ENCODE assay signal across 32 cellular contexts in the genomic region with DNA sequence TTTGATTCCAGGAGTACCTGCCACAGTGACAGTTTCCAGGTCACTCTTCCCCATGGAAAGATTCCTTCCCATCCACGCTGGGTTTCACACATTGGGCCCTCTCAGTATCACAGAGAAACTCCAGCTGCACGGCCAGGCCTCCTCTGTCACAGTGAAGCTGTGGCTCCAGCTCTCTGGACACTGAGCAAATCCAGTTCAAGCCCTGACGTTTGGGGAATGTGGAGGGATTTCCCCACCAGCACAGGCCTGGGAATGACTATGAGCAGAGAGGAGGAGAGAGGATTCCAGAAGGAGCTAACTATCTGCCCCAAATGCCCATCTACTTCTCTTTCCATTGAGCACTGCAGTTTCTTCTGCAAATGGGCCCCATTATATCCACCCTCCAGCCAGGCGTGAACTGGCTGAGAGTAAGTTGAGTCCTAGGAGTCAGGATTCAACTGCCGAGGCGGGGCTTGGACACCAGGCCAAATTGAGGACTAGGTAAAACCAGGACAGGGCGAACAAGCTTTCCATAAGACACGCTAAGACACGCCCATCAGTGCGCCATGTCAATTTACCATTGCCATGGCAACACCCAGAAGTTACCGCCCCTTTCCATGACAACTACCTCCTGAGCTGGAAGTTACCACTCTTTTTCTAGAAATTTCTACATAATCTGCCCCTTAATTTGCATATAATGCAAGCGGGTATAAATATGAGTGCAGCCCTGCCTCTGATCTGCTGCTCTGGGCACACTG. TPM values are rescaled to one million over a fixed set of nuclear protein-coding genes. Genes with fewer than 3 reads are reported as not detected.
DNase-seq lines count a peak whose midpoint lies in the region; ATAC-seq and TF ChIP-seq lines count a peak whose summit lies in the region.
"Had no signal": no experiment of that assay in that cellular context is flagged by ENCODE, and none has a peak within 500 bp of the region (broad histone marks: within the 10 kb centered on the region; RNA-seq: fewer than 3 reads in every experiment).

No MANE protein-coding gene starts in this region.

- peaks cover 24% of the 10 kb centered on the region for H3K4me1 Mint-ChIP-seq in endothelial cell (ENCODE audit: unreplicated experiment)

- 90% methylated on average over 10 of the region's 12 CpGs for WGBS in SK-N-SH (ENCODE audit: low lambda C conversion rate)
- WGBS in trophoblast cell (ENCODE audit: extremely low coverage, insufficient coverage, insufficient read length): no CpG with 5 or more reads among the region's 12 CpGs
- 60 to 83% methylated on average over 1 to 12 of the region's 12 CpGs for WGBS in transverse colon (ENCODE audit: low coverage in 1 of 2), 2 donors

- no peaks in the 10 kb centered on the region for H3K79me1 ChIP-seq in trophoblast cell (ENCODE audit: low read length)

- H3K9me2 ChIP-seq in SK-N-SH: no peaks in the 10 kb centered on the region

- H2BK5ac ChIP-seq in trophoblast cell (ENCODE audit: low read depth, low read length, poor library complexity): no peak overlapping the region

- no peak overlapping the region for H2AK5ac ChIP-seq in trophoblast cell (ENCODE audit: low read length)

- H3K27me3 ChIP-seq in SK-N-SH (ENCODE audit: insufficient read depth) (no peaks in the 10 kb centered on the region), trophoblast cell (ENCODE audit: insufficient read depth, low read length) (no peaks in the 10 kb centered on the region), transverse colon (no peaks in the 10 kb centered on the region)
- H3K27me3 ChIP-seq: ascending aorta, BE2C had no signal

- H3F3A ChIP-seq in SK-N-SH (replicated peaks; ENCODE audit: insufficient read depth): no peaks in the 10 kb centered on the region

- intact Hi-C loops in transverse colon (cut with DNase I; ENCODE audit: low total_unique reads): loop anchor here (5.0 kb wide), 1 partner anchor 34 kb away; no protein-coding TSS in a partner anchor

- H3K4me3 Mint-ChIP-seq in endothelial cell (ENCODE audit: unreplicated experiment): peak overlapping the region; percentile 47
- H3K4me3 Mint-ChIP-seq: activated CD4-positive, alpha-beta T cell treated with anti-CD3 and anti-CD28 coated beads, Interleukin-2, amount 10 ng/mL, durations not matched to agents 24 days and 14 days; activated naive CD8-positive, alpha-beta T cell; activated T-helper 17 cell treated with anti-CD3 and anti-CD28 coated beads, Interleukin-2, amount 50 U/mL, for 72 hours; naive thymus-derived CD4-positive, alpha-beta T cell had no signal

- no peaks in the 10 kb centered on the region for H4K20me1 ChIP-seq in SK-N-SH (ENCODE audit: insufficient read depth)

- no peak overlapping the region for H3K27ac Mint-ChIP-seq in endothelial cell (ENCODE audit: unreplicated experiment)
- H3K27ac Mint-ChIP-seq: activated CD4-positive, alpha-beta T cell treated with anti-CD3 and anti-CD28 coated beads, Interleukin-2, amount 10 ng/mL, durations not matched to agents 24 days and 14 days; activated naive CD8-positive, alpha-beta T cell; activated T-helper 17 cell treated with anti-CD3 and anti-CD28 coated beads, Interleukin-2, amount 50 U/mL, for 72 hours had no signal

- TF ChIP-seq CTCF in SK-N-SH (IDR thresholded peaks at IDR 0.05) (no peak), endothelial cell (IDR thresholded peaks at IDR 0.05; ENCODE audit: unreplicated experiment) (no peak), transverse colon (IDR thresholded peaks at IDR 0.05) (no peak)

- no peak overlapping the region for H3K14ac ChIP-seq in trophoblast cell (ENCODE audit: low read length)

- ATAC-seq in SK-N-SH treated with all-trans-retinoic acid at 6 μM for 48 hours: no peak
- ATAC-seq: activated T-helper 17 cell treated with anti-CD3 and anti-CD28 coated beads, Interleukin-2, amount 50 U/mL, for 72 hours; heart left ventricle; left cardiac atrium; naive thymus-derived CD4-positive, alpha-beta T cell had no signal

- TF ChIP-seq EP300 in SK-N-SH (IDR thresholded peaks at IDR 0.05; ENCODE audit: borderline replicate concordance in 1 of 2, low read depth in 1 of 2, low read length in 1 of 2): no peak
- no peak for TF ChIP-seq EP300 in transverse colon (IDR thresholded peaks at IDR 0.05; ENCODE audit: low read depth)

- CTCF ChIA-PET in SK-N-SH (lab: Yijun Ruan, JAX): interaction anchor here (0.7 to 9.3 kb wide), 6 partner anchors 10 to 43 kb away, joined by 4 to 69 read pairs (median 6); no protein-coding TSS in a partner anchor

- H3K4me2 ChIP-seq in SK-N-SH (no peak overlapping the region), trophoblast cell (ENCODE audit: low read length) (no peak overlapping the region)

- H3K23ac ChIP-seq in trophoblast cell (ENCODE audit: low read length): no peak overlapping the region

- H3K36me3 Mint-ChIP-seq in endothelial cell (ENCODE audit: low read depth, unreplicated experiment): no peaks in the 10 kb centered on the region
- H3K36me3 Mint-ChIP-seq: activated naive CD8-positive, alpha-beta T cell; naive thymus-derived CD4-positive, alpha-beta T cell had no signal

- H3K27ac ChIP-seq in SK-N-SH (ENCODE audit: low read depth in 2 of 2, low read length in 1 of 2): no peak overlapping the region
- H3K27ac ChIP-seq in trophoblast cell (ENCODE audit: low read depth, low read length): peak overlapping the region; percentile 18
- H3K27ac ChIP-seq in caudate nucleus (ENCODE audit: low read depth, low read length): no peak overlapping the region
- H3K27ac ChIP-seq in transverse colon: no peak overlapping the region
- H3K27ac ChIP-seq: ascending aorta, heart left ventricle, SK-N-MC had no signal

- H3K4me1 ChIP-seq in SK-N-SH (ENCODE audit: control insufficient read depth in 1 of 2, insufficient read depth in 2 of 2, low read depth in 1 of 2, low read length in 1 of 2): peaks cover 5 to 6% of the 10 kb centered on the region in 2 experiments; a peak in 2 of 4 replicates
- peaks cover 8 to 9% of the 10 kb centered on the region in 2 experiments for H3K4me1 ChIP-seq in trophoblast cell (ENCODE audit: control insufficient read depth in 1 of 2, insufficient read depth in 2 of 2, low read length in 2 of 2)
- H3K4me1 ChIP-seq in transverse colon: peaks cover under 1 to 5% (median 3%) of the 10 kb centered on the region in 4 donors

- H2AFZ ChIP-seq in SK-N-SH (ENCODE audit: low read depth): 0 out of 2 replicates have a peak overlapping the region, but pooled peaks have one; percentile 22
- H2AFZ ChIP-seq in trophoblast cell (ENCODE audit: insufficient read depth, low read length, poor library complexity): no peak overlapping the region

- no peaks in the 10 kb centered on the region for H3K36me3 ChIP-seq in SK-N-SH (replicated peaks in 1 of 2; ENCODE audit: control insufficient read depth in 1 of 2, insufficient read depth in 2 of 2, low read length in 1 of 2)
- no peaks in the 10 kb centered on the region for H3K36me3 ChIP-seq in trophoblast cell (ENCODE audit: control insufficient read depth in 1 of 2, insufficient read depth in 2 of 2, low read length in 2 of 2)
- no peaks in the 10 kb centered on the region for H3K36me3 ChIP-seq in transverse colon
- H3K36me3 ChIP-seq: ascending aorta, BE2C, HAP-1, heart left ventricle had no signal

- no peak overlapping the region for H3K9ac ChIP-seq in SK-N-SH
- H3K9ac ChIP-seq in trophoblast cell (ENCODE audit: low read length): no peak overlapping the region

- peaks cover 4% of the 10 kb centered on the region for H3K27me3 Mint-ChIP-seq in endothelial cell (ENCODE audit: unreplicated experiment)

- no peak overlapping the region for H4K8ac ChIP-seq in trophoblast cell (ENCODE audit: low read depth, low read length)

- no peak overlapping the region for H3K4me3 ChIP-seq in SK-N-SH (ENCODE audit: low read depth in 2 of 2, low read length in 1 of 2)
- no peak overlapping the region for H3K4me3 ChIP-seq in trophoblast cell (ENCODE audit: low read depth, low read length)
- no peak overlapping the region for H3K4me3 ChIP-seq in transverse colon
- H3K4me3 ChIP-seq: ascending aorta, HAP-1, heart left ventricle, SK-N-MC had no signal

- H2BK12ac ChIP-seq in trophoblast cell (ENCODE audit: low read length): no peak overlapping the region

- H3K4ac ChIP-seq in trophoblast cell (ENCODE audit: low read depth, low read length): no peak overlapping the region

- TF ChIP-seq POLR2A in transverse colon (IDR thresholded peaks at IDR 0.05): no peak

- in situ Hi-C loops in transverse colon (cut with MboI; ENCODE audit: low pct_ligation_motif_present in 1 of 4, low pct_unique_long_range_greater_than_20kb in 1 of 4, low sequenced_read_pairs in 3 of 4): no loop called here

- no peak for DNase-seq in SK-N-SH
- DNase-seq in NCI-H1048 (lab: John Stamatoyannopoulos, UW): peak; percentile 57
- no peak for DNase-seq in endothelial cell (ENCODE audit: low spot score)
- peak; percentile 38 to 62 for DNase-seq in trophoblast cell
- no peak for DNase-seq in caudate nucleus (lab: John Stamatoyannopoulos, UW)
- DNase-seq in transverse colon: no peak
- DNase-seq in C1 segment of cervical spinal cord (lab: John Stamatoyannopoulos, UW): no peak
- DNase-seq: activated CD4-positive, alpha-beta T cell treated with anti-CD3 and anti-CD28 coated beads, Interleukin-2, amount 10 ng/mL, durations not matched to agents 24 days and 14 days; BE2C; central memory CD4-positive, alpha-beta T cell; COR-L47; DMS79 treated with DMSO at 0.1 percent for 48 hours; heart left ventricle; left cardiac atrium; mesenchymal stem cell; naive thymus-derived CD4-positive, alpha-beta T cell; NCI-H1436; NCI-H774; RPMI8226; T-helper 2 cell had no signal

- H3K9me3 ChIP-seq in SK-N-SH (no peaks in the 10 kb centered on the region), trophoblast cell (ENCODE audit: insufficient read depth, low read depth, low read length) (no peaks in the 10 kb centered on the region), transverse colon (no peaks in the 10 kb centered on the region)
- H3K9me3 ChIP-seq: ascending aorta, BE2C, HAP-1, heart left ventricle had no signal

- no peak overlapping the region for H3K18ac ChIP-seq in trophoblast cell (ENCODE audit: low read length)

- no peak overlapping the region for H2BK120ac ChIP-seq in trophoblast cell (ENCODE audit: insufficient read depth, low read length, poor library complexity)

- no peak overlapping the region for H4K12ac ChIP-seq in trophoblast cell (ENCODE audit: low read depth, low read length)

- no peak overlapping the region for H4K91ac ChIP-seq in trophoblast cell (ENCODE audit: low read depth, low read length)

- no peak for TF ChIP-seq RAD21 in SK-N-SH (IDR thresholded peaks at IDR 0.05; ENCODE audit: low read length)

- H3K9me3 Mint-ChIP-seq in endothelial cell (ENCODE audit: unreplicated experiment): no peaks in the 10 kb centered on the region
- H3K9me3 Mint-ChIP-seq: activated CD4-positive, alpha-beta T cell treated with anti-CD3 and anti-CD28 coated beads, Interleukin-2, amount 10 ng/mL, durations not matched to agents 24 days and 14 days; activated T-helper 17 cell treated with anti-CD3 and anti-CD28 coated beads, Interleukin-2, amount 50 U/mL, for 72 hours; naive thymus-derived CD4-positive, alpha-beta T cell had no signal

- H3K79me2 ChIP-seq in SK-N-SH (ENCODE audit: insufficient read depth) (no peaks in the 10 kb centered on the region), trophoblast cell (ENCODE audit: control insufficient read depth, insufficient read depth, low read length, poor library complexity) (no peaks in the 10 kb centered on the region)

- POLR2A ChIA-PET in SK-N-SH (lab: Yijun Ruan, JAX): no interaction called here

RNA-seq across cellular contexts. Expression of a gene that starts 9.2 kb away (rescaled TPM):
- polyA plus RNA-seq in SK-N-SH (2012; rRNA removed): not detected in 2 replicates
- polyA plus RNA-seq in SK-N-SH (2012; cell fraction: cytosol; rRNA removed): not detected in 2 replicates
- not detected in 2 replicates for polyA plus RNA-seq in SK-N-SH (2012; cell fraction: nucleus; rRNA removed)
- not detected for total RNA-seq in endothelial cell (ENCODE audit: unreplicated experiment)
- polyA plus RNA-seq in trophoblast cell (2013): not detected in 2 replicates
- total RNA-seq in transverse colon: 10 to 100 TPM in 3 of 4 donors, 1 to 10 TPM in 1; 6.0 to 23.6 (median 14.1) TPM
- total RNA-seq: activated CD4-positive, alpha-beta T cell treated with anti-CD3 and anti-CD28 coated beads, Interleukin-2, amount 10 ng/mL, durations not matched to agents 24 days and 14 days; activated T-helper 17 cell treated with anti-CD3 and anti-CD28 coated beads, Interleukin-2, amount 50 U/mL, for 72 hours; ascending aorta; dermis microvascular lymphatic vessel endothelial cell; endothelial cell of umbilical vein; heart left ventricle; left cardiac atrium; MCF 10A; osteoblast; subcutaneous adipose tissue; ureter had no signal
- polyA plus RNA-seq: endothelial cell of umbilical vein; heart left ventricle; naive thymus-derived CD4-positive, alpha-beta T cell had no signal

RNA-seq across cellular contexts. Expression of a gene that starts 41.6 kb away (rescaled TPM):
- 0.31 and 0.39 TPM in 2 replicates for polyA plus RNA-seq in SK-N-SH (2012; rRNA removed)
- polyA plus RNA-seq in SK-N-SH (2012; cell fraction: cytosol; rRNA removed): 0.12 and 0.29 TPM in 2 replicates
- polyA plus RNA-seq in SK-N-SH (2012; cell fraction: nucleus; rRNA removed): 0.42 and 0.58 TPM in 2 replicates
- not detected for total RNA-seq in endothelial cell (ENCODE audit: unreplicated experiment)
- polyA plus RNA-seq in trophoblast cell (2013): 0.15 and 0.21 TPM in 2 replicates
- 1 to 10 TPM; 1.3 to 4.2 (median 3.0) TPM for total RNA-seq in transverse colon
- total RNA-seq: ascending aorta had no signal

Comparison
In these comparisons a context has a peak if more than half of its experiments do, and no peak if none do; other contexts are left out.
1. DNase-seq: peak in NCI-H1048 (single experiment) and trophoblast cell (2 of 2); none in SK-N-SH (single experiment), endothelial cell (single experiment), caudate nucleus (0 of 61), transverse colon (single experiment) and C1 segment of cervical spinal cord (0 of 14).